Comparison of ENCODE assay signal across 22 cellular contexts in genomic region chr14:90993792-90994191, GRCh38.
"Had no signal": no experiment of that assay in that cellular context is flagged by ENCODE, and none has a peak within 500 bp of the region (broad histone marks: within the 10 kb centered on the region; RNA-seq: fewer than 3 reads in every experiment).

No MANE protein-coding gene starts in this region.

- H3K4me1 ChIP-seq: body of pancreas, gastrocnemius medialis, left ventricle myocardium inferior, psoas muscle, right atrium auricular region, upper lobe of left lung had no signal

- H3K36me3 ChIP-seq: cardiac muscle cell, gastrocnemius medialis, left ventricle myocardium inferior, ovary, right atrium auricular region, upper lobe of left lung had no signal

- H3K9me3 Mint-ChIP-seq: endodermal cell; natural killer cell treated with Interleukin-12 subunit alpha and Interleukin-12 subunit beta and Interleukin-15 and Interleukin-18, amount 100 ng/mL, for 72 hours had no signal

- H3K9me3 ChIP-seq: body of pancreas, esophagus squamous epithelium, gastrocnemius medialis, left ventricle myocardium inferior, ovary, psoas muscle, right atrium auricular region, SK-N-SH, upper lobe of left lung had no signal

- H3K4me3 Mint-ChIP-seq: activated CD4-positive, alpha-beta memory T cell treated with anti-CD3 and anti-CD28 coated beads, Interleukin-2, amount 10 ng/mL, durations not matched to agents 7 days and 5 days; endodermal cell; natural killer cell treated with Interleukin-12 subunit alpha and Interleukin-12 subunit beta and Interleukin-15 and Interleukin-18, amount 100 ng/mL, for 72 hours had no signal

- DNase-seq: activated CD4-positive, alpha-beta memory T cell treated with anti-CD3 and anti-CD28 coated beads, Interleukin-2, amount 10 ng/mL, durations not matched to agents 7 days and 5 days; activated CD8-positive, alpha-beta memory T cell treated with anti-CD3 and anti-CD28 coated beads, Interleukin-2, amount 50 U/mL, for 4 hours; activated gamma-delta T cell; anterior cingulate cortex; body of pancreas; cortex of kidney; endodermal cell; esophagus squamous epithelium; gastrocnemius medialis; hypothalamus; left ventricle myocardium inferior; midbrain; ovary; psoas muscle; SIG-M5; SK-N-SH; stimulated activated CD4-positive, alpha-beta T cell treated with anti-CD3 and anti-CD28 coated beads, Interleukin-4, amount 100 ng/mL, for 4 hours; T-helper 9 cell; upper lobe of left lung had no signal

- H3K4me3 ChIP-seq: body of pancreas, cardiac muscle cell, esophagus squamous epithelium, gastrocnemius medialis, left ventricle myocardium inferior, ovary, psoas muscle, right atrium auricular region, upper lobe of left lung had no signal

- H3K4me1 Mint-ChIP-seq: endodermal cell had no signal

- H3K27me3 Mint-ChIP-seq: activated CD4-positive, alpha-beta memory T cell treated with anti-CD3 and anti-CD28 coated beads, Interleukin-2, amount 10 ng/mL, durations not matched to agents 7 days and 5 days; natural killer cell treated with Interleukin-12 subunit alpha and Interleukin-12 subunit beta and Interleukin-15 and Interleukin-18, amount 100 ng/mL, for 72 hours had no signal

- H3K27me3 ChIP-seq: body of pancreas, cardiac muscle cell, esophagus squamous epithelium, gastrocnemius medialis, ovary, right atrium auricular region, upper lobe of left lung had no signal

- H3K27ac Mint-ChIP-seq: activated CD4-positive, alpha-beta memory T cell treated with anti-CD3 and anti-CD28 coated beads, Interleukin-2, amount 10 ng/mL, durations not matched to agents 7 days and 5 days; endodermal cell had no signal

- ATAC-seq: body of pancreas; gastrocnemius medialis; natural killer cell treated with Interleukin-12 subunit alpha and Interleukin-12 subunit beta and Interleukin-15 and Interleukin-18, amount 100 ng/mL, for 72 hours; psoas muscle had no signal
